8 cellular contexts compared by ENCODE assay signal in the genomic region with DNA sequence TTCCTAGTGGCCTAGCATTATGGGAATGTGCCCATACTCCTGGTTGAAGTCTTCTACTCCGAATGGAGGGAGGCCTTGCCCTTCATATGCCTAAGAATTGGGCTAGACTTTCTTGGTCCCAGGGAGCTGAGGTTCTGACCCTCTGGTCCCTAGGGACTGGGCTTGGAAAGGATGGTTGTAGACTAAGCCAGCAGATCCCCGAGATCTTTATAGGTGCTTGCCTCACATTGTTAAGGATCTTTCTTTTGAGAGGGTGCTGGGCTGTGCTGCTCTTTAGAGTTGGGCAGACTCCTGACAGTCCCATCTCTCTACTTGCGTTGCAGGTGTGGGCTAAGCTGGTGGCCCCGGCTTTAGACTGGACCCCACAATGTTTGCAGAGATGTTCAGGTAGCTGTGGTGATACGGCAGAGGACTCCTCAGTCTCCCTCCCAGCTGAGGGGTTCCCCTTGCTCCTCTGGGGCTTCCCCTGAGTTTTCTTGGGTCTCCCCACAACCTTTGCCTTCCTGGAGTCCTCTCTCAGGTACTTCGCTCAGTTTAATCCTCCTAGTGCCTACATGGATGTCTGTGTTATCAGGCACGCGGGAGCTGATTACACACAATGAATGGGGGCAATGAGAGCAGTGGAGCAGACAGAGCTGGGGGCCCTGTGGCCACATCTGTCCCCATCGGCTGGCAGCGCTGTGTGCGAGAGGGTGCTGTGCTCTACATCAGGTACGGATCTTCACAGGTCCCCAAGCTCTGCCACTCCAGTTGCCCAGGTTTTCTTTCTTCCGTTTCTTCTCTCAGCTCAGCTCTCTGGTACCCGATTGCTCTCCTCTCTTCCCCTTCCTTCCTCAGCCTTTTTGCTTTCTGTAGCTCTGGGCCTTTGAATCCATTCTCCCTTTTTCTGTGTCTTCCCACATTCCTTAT. TPM values are rescaled to one million over a fixed set of nuclear protein-coding genes. Genes with fewer than 3 reads are reported as not detected.
DNase-seq lines count a peak whose midpoint lies in the region; TF ChIP-seq lines count a peak whose summit lies in the region.

No MANE protein-coding gene starts in this region.

- peak overlapping the region; percentile 96 for H3K4me3 Mint-ChIP-seq in progenitor cell of endocrine pancreas (ENCODE audit: low read depth)

- DNase-seq in GM06990 (ENCODE audit: extremely low read depth, insufficient read length) (no peak), RWPE1 (ENCODE audit: low spot score) (no peak), epithelial cell of esophagus (ENCODE audit: low read depth) (no peak), progenitor cell of endocrine pancreas (ENCODE audit: low spot score, unreplicated experiment) (no peak), NCI-H2029 (lab: John Stamatoyannopoulos, UW) (no peak), NCI-H187 treated with DMSO at 0.1 percent for 48 hours (lab: John Stamatoyannopoulos, UW) (no peak), cerebellar cortex (ENCODE audit: low spot score) (no peak), DMS79 treated with DMSO at 0.1 percent for 48 hours (lab: John Stamatoyannopoulos, UW) (no peak)

- peaks cover 29% of the 10 kb centered on the region for H3K4me1 Mint-ChIP-seq in progenitor cell of endocrine pancreas (ENCODE audit: low read depth)

- no peaks in the 10 kb centered on the region for H3K27me3 Mint-ChIP-seq in progenitor cell of endocrine pancreas

- H3K27ac ChIP-seq in RWPE1, result peak overlapping the region; percentile 98

- no peaks in the 10 kb centered on the region for H3K9me3 Mint-ChIP-seq in progenitor cell of endocrine pancreas (ENCODE audit: low read depth)

- H3K27ac Mint-ChIP-seq in progenitor cell of endocrine pancreas, result peak overlapping the region; percentile 97

- CTCF ChIA-PET in RWPE1 (lab: Yijun Ruan, JAX), result interaction anchor here (1.0 to 1.2 kb wide), 3 partner anchors 11 to 348 kb away, joined by 3 read pairs; no protein-coding TSS in a partner anchor

- peaks cover 25% of the 10 kb centered on the region for H3K36me3 ChIP-seq in GM06990 (ENCODE audit: control insufficient read depth, insufficient read depth, low read length)

- POLR2A ChIA-PET in RWPE1 (lab: Yijun Ruan, JAX; ENCODE audit: low non-redundant PET), result interaction anchor here (0.6 to 0.9 kb wide), 3 partner anchors 14 to 220 kb away, joined by 3 to 5 read pairs (median 3); no protein-coding TSS in a partner anchor

- no peak for TF ChIP-seq CTCF in GM06990 (IDR thresholded peaks at IDR 0.05; ENCODE audit: insufficient read depth, low read length, poor library complexity, severe bottlenecking)
- no peak for TF ChIP-seq CTCF in RWPE1 (conservative IDR thresholded peaks at IDR 0.05; ENCODE audit: low read depth)
- TF ChIP-seq CTCF in epithelial cell of esophagus (IDR thresholded peaks at IDR 0.05; ENCODE audit: insufficient read depth, low read depth, low read length, missing control alignments), result no peak
- TF ChIP-seq CTCF in progenitor cell of endocrine pancreas (IDR thresholded peaks at IDR 0.05; ENCODE audit: unreplicated experiment), result no peak

- peaks cover 5% of the 10 kb centered on the region for H3K36me3 Mint-ChIP-seq in progenitor cell of endocrine pancreas (ENCODE audit: insufficient read depth)

- H3K27me3 ChIP-seq in GM06990 (replicated peaks; ENCODE audit: control insufficient read depth, insufficient read depth, low read length), result no peaks in the 10 kb centered on the region

- H3K4me3 ChIP-seq in GM06990 (replicated peaks; ENCODE audit: low read depth, low read length), result peak overlapping the region; percentile 93
- H3K4me3 ChIP-seq in epithelial cell of esophagus (ENCODE audit: low read length), result peak overlapping the region; percentile 92

RNA-seq across cellular contexts. Expression of a gene that starts 1.3 kb away (rescaled TPM):
- 158 and 159 TPM in 2 replicates for total RNA-seq in progenitor cell of endocrine pancreas

RNA-seq across cellular contexts. Expression of a gene that starts 3.6 kb away (rescaled TPM):
- total RNA-seq in progenitor cell of endocrine pancreas, result 15.7 and 18.5 TPM in 2 replicates

RNA-seq across cellular contexts. Expression of a gene that starts 23.0 kb away (rescaled TPM):
- total RNA-seq in progenitor cell of endocrine pancreas, result 144 and 153 TPM in 2 replicates

RNA-seq across cellular contexts. Expression of a gene that starts 25.9 kb away (rescaled TPM):
- 2.5 and 2.8 TPM in 2 replicates for total RNA-seq in progenitor cell of endocrine pancreas

RNA-seq across cellular contexts. Expression of a gene that starts 36.1 kb away (rescaled TPM):
- total RNA-seq in progenitor cell of endocrine pancreas, result 290 and 318 TPM in 2 replicates
